ENCODE assay signal across 1 cellular context in the genomic region with DNA sequence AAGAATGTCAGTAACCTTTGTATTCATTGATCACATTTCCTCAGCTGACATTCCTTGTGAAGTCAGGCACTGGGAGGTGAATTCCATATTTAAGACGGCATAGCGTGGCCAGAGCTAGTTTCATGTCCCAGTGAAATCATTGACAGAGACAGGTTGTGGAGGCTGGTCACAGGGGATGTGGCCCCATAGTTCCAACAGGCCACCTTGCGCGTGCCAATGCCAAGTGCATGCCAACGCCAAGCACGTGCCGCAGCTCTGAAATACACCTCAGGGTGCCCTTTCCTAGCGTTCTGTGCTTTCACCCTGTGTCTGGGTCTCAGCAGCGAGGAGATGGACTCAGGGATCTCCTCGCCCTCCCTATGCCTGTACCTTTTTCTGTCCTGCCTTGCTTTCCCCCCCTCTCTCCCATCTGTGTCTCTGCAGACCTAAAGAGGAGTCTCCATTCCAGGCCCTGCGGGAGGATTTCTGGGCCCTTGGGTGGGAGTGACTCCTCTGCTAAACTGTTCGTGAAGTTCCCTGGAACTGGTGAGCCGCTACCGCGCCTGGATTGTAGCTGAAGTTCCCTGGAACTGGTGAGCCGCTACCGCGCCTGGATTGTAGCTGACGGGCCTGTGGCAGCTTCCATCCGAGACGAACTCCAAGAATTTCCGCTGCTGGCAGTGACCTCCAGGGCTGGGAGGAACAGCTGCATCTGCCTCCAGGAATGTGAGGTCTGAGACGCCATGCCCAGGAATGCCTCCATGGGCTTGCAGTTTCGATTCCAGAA.
TF ChIP-seq lines count a peak whose summit lies in the region.

No MANE protein-coding gene starts in this region.

TF ChIP-seq in SK-N-SH, 30 proteins besides CTCF, POLR2A, EP300 and RAD21 (continued from another document):
- TF ChIP-seq, protein P1, sequence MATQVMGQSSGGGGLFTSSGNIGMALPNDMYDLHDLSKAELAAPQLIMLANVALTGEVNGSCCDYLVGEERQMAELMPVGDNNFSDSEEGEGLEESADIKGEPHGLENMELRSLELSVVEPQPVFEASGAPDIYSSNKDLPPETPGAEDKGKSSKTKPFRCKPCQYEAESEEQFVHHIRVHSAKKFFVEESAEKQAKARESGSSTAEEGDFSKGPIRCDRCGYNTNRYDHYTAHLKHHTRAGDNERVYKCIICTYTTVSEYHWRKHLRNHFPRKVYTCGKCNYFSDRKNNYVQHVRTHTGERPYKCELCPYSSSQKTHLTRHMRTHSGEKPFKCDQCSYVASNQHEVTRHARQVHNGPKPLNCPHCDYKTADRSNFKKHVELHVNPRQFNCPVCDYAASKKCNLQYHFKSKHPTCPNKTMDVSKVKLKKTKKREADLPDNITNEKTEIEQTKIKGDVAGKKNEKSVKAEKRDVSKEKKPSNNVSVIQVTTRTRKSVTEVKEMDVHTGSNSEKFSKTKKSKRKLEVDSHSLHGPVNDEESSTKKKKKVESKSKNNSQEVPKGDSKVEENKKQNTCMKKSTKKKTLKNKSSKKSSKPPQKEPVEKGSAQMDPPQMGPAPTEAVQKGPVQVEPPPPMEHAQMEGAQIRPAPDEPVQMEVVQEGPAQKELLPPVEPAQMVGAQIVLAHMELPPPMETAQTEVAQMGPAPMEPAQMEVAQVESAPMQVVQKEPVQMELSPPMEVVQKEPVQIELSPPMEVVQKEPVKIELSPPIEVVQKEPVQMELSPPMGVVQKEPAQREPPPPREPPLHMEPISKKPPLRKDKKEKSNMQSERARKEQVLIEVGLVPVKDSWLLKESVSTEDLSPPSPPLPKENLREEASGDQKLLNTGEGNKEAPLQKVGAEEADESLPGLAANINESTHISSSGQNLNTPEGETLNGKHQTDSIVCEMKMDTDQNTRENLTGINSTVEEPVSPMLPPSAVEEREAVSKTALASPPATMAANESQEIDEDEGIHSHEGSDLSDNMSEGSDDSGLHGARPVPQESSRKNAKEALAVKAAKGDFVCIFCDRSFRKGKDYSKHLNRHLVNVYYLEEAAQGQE (IDR thresholded peaks at IDR 0.05; ENCODE audit: low read depth, low read length) = no peak
- no peak for TF ChIP-seq JUND (IDR thresholded peaks at IDR 0.05)
- TF ChIP-seq ELF1 (IDR thresholded peaks at IDR 0.05) = no peak
- TF ChIP-seq, protein P2, sequence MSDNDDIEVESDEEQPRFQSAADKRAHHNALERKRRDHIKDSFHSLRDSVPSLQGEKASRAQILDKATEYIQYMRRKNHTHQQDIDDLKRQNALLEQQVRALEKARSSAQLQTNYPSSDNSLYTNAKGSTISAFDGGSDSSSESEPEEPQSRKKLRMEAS (IDR thresholded peaks at IDR 0.05; ENCODE audit: low read depth) = no peak
- TF ChIP-seq FOXM1 (IDR thresholded peaks at IDR 0.05; ENCODE audit: low read depth) = no peak
- no peak for TF ChIP-seq YY1 (IDR thresholded peaks at IDR 0.05; ENCODE audit: low read depth)
- no peak for TF ChIP-seq SMC3 (IDR thresholded peaks at IDR 0.05; ENCODE audit: low read depth, low read length)
- TF ChIP-seq NFIC (IDR thresholded peaks at IDR 0.05; ENCODE audit: borderline replicate concordance) = no peak
- no peak for TF ChIP-seq SIN3A (IDR thresholded peaks at IDR 0.05; ENCODE audit: borderline replicate concordance, low read depth, low read length)
